Comparison of ENCODE assay signal across 17 cellular contexts in the genomic region with DNA sequence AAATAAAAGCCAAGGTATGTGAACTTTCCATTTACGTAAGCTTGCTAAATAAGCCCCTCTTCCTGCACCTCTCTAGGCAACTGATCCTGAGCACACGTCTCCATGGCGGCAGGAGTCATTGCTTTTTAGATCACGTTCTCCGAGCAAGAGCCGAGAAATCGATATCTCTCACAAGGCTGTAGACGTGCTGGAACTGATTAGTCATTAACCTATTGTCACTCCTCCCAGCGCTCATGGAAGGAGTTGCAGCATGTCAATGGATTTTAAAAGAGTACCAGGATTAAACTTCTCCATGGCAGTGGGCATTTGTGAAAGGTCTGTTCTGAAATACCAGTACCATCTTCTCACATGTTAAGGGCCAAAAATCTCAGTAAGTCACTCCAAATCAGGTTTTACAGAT. TPM values are rescaled to one million over a fixed set of nuclear protein-coding genes. Genes with fewer than 3 reads are reported as not detected.
A peak's percentile ranks its signal among the peaks of the same experiment; 100 is the strongest.
DNase-seq lines count a peak whose midpoint lies in the region; ATAC-seq and TF ChIP-seq lines count a peak whose summit lies in the region.
"Had no signal": no experiment of that assay in that cellular context is flagged by ENCODE, and none has a peak within 500 bp of the region (broad histone marks: within the 10 kb centered on the region; RNA-seq: fewer than 3 reads in every experiment).

No MANE protein-coding gene starts in this region.

- peaks cover 6% of the 10 kb centered on the region for H3K27me3 ChIP-seq in endodermal cell (ENCODE audit: control insufficient read depth, insufficient read depth, low read length, poor library complexity, severe bottlenecking)
- peaks cover 19% of the 10 kb centered on the region for H3K27me3 ChIP-seq in neural progenitor cell

- no peaks in the 10 kb centered on the region for H3K9me3 ChIP-seq in endodermal cell (ENCODE audit: control insufficient read depth, low read length)
- H3K9me3 ChIP-seq in neural progenitor cell (ENCODE audit: low read depth), result no peaks in the 10 kb centered on the region
- H3K9me3 ChIP-seq: SJSA1 had no signal

- no peak overlapping the region for H3K9ac ChIP-seq in endodermal cell (ENCODE audit: extremely low read depth, low read length, poor library complexity, severe bottlenecking)
- H3K9ac ChIP-seq in neural progenitor cell, result no peak overlapping the region

- H3K4me1 Mint-ChIP-seq in endodermal cell (peaks cover 31% of the 10 kb centered on the region), neural progenitor cell (peaks cover 28% of the 10 kb centered on the region)
- H3K4me1 Mint-ChIP-seq: activated CD8-positive, alpha-beta memory T cell treated with anti-CD3 and anti-CD28 coated beads, Interleukin-2, amount 10 ng/mL, durations not matched to agents 7 days and 5 days had no signal

- no peak overlapping the region for H2AFZ ChIP-seq in neural progenitor cell (replicated peaks)

- H3K36me3 Mint-ChIP-seq in endodermal cell (ENCODE audit: low read depth) (no peaks in the 10 kb centered on the region), neural progenitor cell (no peaks in the 10 kb centered on the region)
- H3K36me3 Mint-ChIP-seq: activated CD8-positive, alpha-beta memory T cell treated with anti-CD3 and anti-CD28 coated beads, Interleukin-2, amount 10 ng/mL, durations not matched to agents 7 days and 5 days had no signal

- no peak overlapping the region for H3K4me3 Mint-ChIP-seq in endodermal cell
- H3K4me3 Mint-ChIP-seq in neural progenitor cell, result no peak overlapping the region
- H3K4me3 Mint-ChIP-seq: activated CD8-positive, alpha-beta memory T cell treated with anti-CD3 and anti-CD28 coated beads, Interleukin-2, amount 10 ng/mL, durations not matched to agents 7 days and 5 days had no signal

- H3K9me3 Mint-ChIP-seq in endodermal cell (no peaks in the 10 kb centered on the region), neural progenitor cell (no peaks in the 10 kb centered on the region)

- TF ChIP-seq CTCF in endodermal cell (conservative IDR thresholded peaks at IDR 0.05) (peak; percentile 68), neural progenitor cell (IDR thresholded peaks at IDR 0.05) (peak; percentile 36)

- H3F3A ChIP-seq in neural progenitor cell (ENCODE audit: low read depth), result peaks cover 5% of the 10 kb centered on the region

- DNase-seq in H4 (ENCODE audit: low spot score), result peak; percentile 19
- peak; percentile 80 for DNase-seq in NCI-H82 (lab: John Stamatoyannopoulos, UW)
- DNase-seq in endodermal cell, result peak; percentile 67
- DNase-seq in neural progenitor cell (ENCODE audit: low spot score), result peak; percentile 54
- no peak for DNase-seq in NCI-H748 treated with DMSO at 0.1 percent for 48 hours (lab: John Stamatoyannopoulos, UW)
- no peak for DNase-seq in HUDEP-2 (lab: John Stamatoyannopoulos, UW; ENCODE audit: unreplicated experiment in 76 of 76)
- DNase-seq: activated CD4-positive, CD25-positive, alpha-beta regulatory T cell; activated CD8-positive, alpha-beta memory T cell treated with anti-CD3 and anti-CD28 coated beads, Interleukin-2, amount 10 ng/mL, durations not matched to agents 7 days and 5 days; activated gamma-delta T cell treated with Interleukin-2 at 50 U/mL for 16 hours; DMS79 treated with DMSO at 0.1 percent for 48 hours; effector CD4-positive, alpha-beta T cell; Karpas-422; NCI-H146 had no signal

- WGBS in endodermal cell (ENCODE audit: insufficient coverage in 1 of 2, insufficient read length in 1 of 2), 2 experiments, result 82% methylated on average over 9 of the region's 9 CpGs; no CpG with 5 or more reads in 1 of the 2 experiments

- H3K4me3 ChIP-seq in endodermal cell (ENCODE audit: low read length) (no peak overlapping the region), neural progenitor cell (no peak overlapping the region)
- H3K4me3 ChIP-seq: SJSA1 had no signal

- H3K4me1 ChIP-seq in endodermal cell (ENCODE audit: control insufficient read depth, insufficient read depth, low read length) (peaks cover 4% of the 10 kb centered on the region), neural progenitor cell (no peaks in the 10 kb centered on the region)

- H3K27ac Mint-ChIP-seq in endodermal cell (peak overlapping the region; percentile 53), neural progenitor cell (peak overlapping the region; percentile 44)
- H3K27ac Mint-ChIP-seq: activated CD8-positive, alpha-beta memory T cell treated with anti-CD3 and anti-CD28 coated beads, Interleukin-2, amount 10 ng/mL, durations not matched to agents 7 days and 5 days had no signal

- no peak overlapping the region for H3K4me2 ChIP-seq in neural progenitor cell

- ATAC-seq in GM21723 (IDR thresholded peaks at IDR 0.05; ENCODE audit: unreplicated experiment) (no peak), GM21737 (IDR thresholded peaks at IDR 0.05; ENCODE audit: unreplicated experiment) (no peak)
- ATAC-seq: activated CD8-positive, alpha-beta memory T cell treated with anti-CD3 and anti-CD28 coated beads, Interleukin-2, amount 10 ng/mL, durations not matched to agents 7 days and 5 days; HCT116 had no signal

- H3K27me3 Mint-ChIP-seq in endodermal cell (ENCODE audit: insufficient read depth) (no peaks in the 10 kb centered on the region), neural progenitor cell (ENCODE audit: insufficient read depth, low read depth) (peaks cover 19% of the 10 kb centered on the region)

- no peaks in the 10 kb centered on the region for H4K20me1 ChIP-seq in neural progenitor cell (ENCODE audit: low read depth)

- no peaks in the 10 kb centered on the region for H3K36me3 ChIP-seq in endodermal cell (ENCODE audit: control insufficient read depth, insufficient read depth, low read length)
- no peaks in the 10 kb centered on the region for H3K36me3 ChIP-seq in neural progenitor cell
- H3K36me3 ChIP-seq: SJSA1 had no signal

- no peaks in the 10 kb centered on the region for H3K79me2 ChIP-seq in neural progenitor cell (ENCODE audit: low read depth)

- H3K27ac ChIP-seq in endodermal cell (ENCODE audit: low read depth, low read length) (no peak overlapping the region), neural progenitor cell (no peak overlapping the region)
- H3K27ac ChIP-seq: SJSA1 had no signal

RNA-seq across cellular contexts. Expression of a gene that starts 4.7 kb away (rescaled TPM):
- total RNA-seq in H4 (2014; rRNA removed; shearing (Covaris generic)), result 0.04 TPM in 1 of 2 replicates, not detected in the other
- total RNA-seq in endodermal cell (10 to 100 TPM; 61.5 to 63.2 TPM), neural progenitor cell (ENCODE audit: low replicate concordance) (0.59 and 1.2 TPM in 2 replicates)
- 16.5 TPM for polyA plus RNA-seq in endodermal cell (2013, experiment 1 of 2)
- 10.5 TPM for polyA plus RNA-seq in endodermal cell (2013, experiment 2 of 2)
- total RNA-seq: activated CD8-positive, alpha-beta memory T cell treated with anti-CD3 and anti-CD28 coated beads, Interleukin-2, amount 10 ng/mL, durations not matched to agents 7 days and 5 days had no signal

Comparison
In these comparisons a context has a peak if more than half of its experiments do, and no peak if none do; other contexts are left out.
1. DNase-seq: peak in H4 (single experiment), NCI-H82 (single experiment), endodermal cell (single experiment) and neural progenitor cell (single experiment); none in NCI-H748 treated with DMSO at 0.1 percent for 48 hours (single experiment) and HUDEP-2 (0 of 76).
2. RNA of a gene that starts 4.7 kb away (total RNA-seq): 61.5 to 63.2 TPM in endodermal cell; 0.59 to 1.2 TPM in neural progenitor cell and 0.04 TPM in H4; every median in the first group is over 10 times any median in the second.